ENCODE assay signal across 15 cellular contexts in genomic region chr21:31870472-31870871, GRCh38. TPM values are rescaled to one million over a fixed set of nuclear protein-coding genes. Genes with fewer than 3 reads are reported as not detected.
A peak's percentile ranks its signal among the peaks of the same experiment; 100 is the strongest.
DNase-seq lines count a peak whose midpoint lies in the region; ATAC-seq and TF ChIP-seq lines count a peak whose summit lies in the region.
"Had no signal": no experiment of that assay in that cellular context is flagged by ENCODE, and none has a peak within 500 bp of the region (broad histone marks: within the 10 kb centered on the region; RNA-seq: fewer than 3 reads in every experiment).

No MANE protein-coding gene starts in this region.

- peaks cover 41% of the 10 kb centered on the region for H3K4me1 Mint-ChIP-seq in brain

- H3K27ac Mint-ChIP-seq in brain, result peak overlapping the region; percentile 39 to 67 (median 59)
- H3K27ac Mint-ChIP-seq: B cell; CD4-positive, alpha-beta T cell; GM23338; H9 had no signal

- no peak overlapping the region for H2AFZ ChIP-seq in osteoblast (ENCODE audit: low read length)
- no peak overlapping the region for H2AFZ ChIP-seq in neuronal stem cell (ENCODE audit: low read length)
- H2AFZ ChIP-seq: GM23338 had no signal

- H3K27me3 ChIP-seq in osteoblast (ENCODE audit: insufficient read depth, low read length), result peaks cover 39% of the 10 kb centered on the region
- no peaks in the 10 kb centered on the region for H3K27me3 ChIP-seq in neuronal stem cell (ENCODE audit: control insufficient read depth in 3 of 3, insufficient read depth in 3 of 3, low read depth in 1 of 3, low read length in 3 of 3)

- H3K4me2 ChIP-seq in osteoblast (ENCODE audit: insufficient read depth, low read length) (no peak overlapping the region), neuronal stem cell (ENCODE audit: insufficient read depth, low read length, poor library complexity, severe bottlenecking) (no peak overlapping the region)
- H3K4me2 ChIP-seq: GM23338 had no signal

- H3K23ac ChIP-seq in neuronal stem cell (ENCODE audit: low read depth, low read length, poor library complexity), result no peak overlapping the region

- WGBS in neuronal stem cell (ENCODE audit: extremely low coverage in 2 of 2, insufficient read length in 2 of 2, insufficient replicate concordance in 1 of 2), 2 donors, result no CpG with 5 or more reads among the region's 6 CpGs

- no peak overlapping the region for H4K91ac ChIP-seq in neuronal stem cell (ENCODE audit: low read depth, low read length, poor library complexity)

- no peaks in the 10 kb centered on the region for H3K9me3 ChIP-seq in osteoblast (ENCODE audit: low read depth, low read length)
- H3K9me3 ChIP-seq in neuronal stem cell (replicated peaks in 1 of 2; ENCODE audit: control insufficient read depth in 2 of 2, insufficient read depth in 1 of 2, low read depth in 1 of 2, low read length in 2 of 2), result peaks cover 0 to 10% of the 10 kb centered on the region in 2 donors

- peaks cover 10% of the 10 kb centered on the region for H3K27me3 Mint-ChIP-seq in brain

- H2BK5ac ChIP-seq in neuronal stem cell (ENCODE audit: low read length), result no peak overlapping the region

- H2BK12ac ChIP-seq in neuronal stem cell (ENCODE audit: low read length), result no peak overlapping the region

- H3K4me1 ChIP-seq in osteoblast (ENCODE audit: insufficient read depth, low read length) (no peaks in the 10 kb centered on the region), neuronal stem cell (ENCODE audit: control insufficient read depth in 2 of 2, insufficient read depth in 1 of 2, low read depth in 1 of 2, low read length in 2 of 2) (peaks cover 11 to 13% of the 10 kb centered on the region in 2 donors)

- no peak overlapping the region for H2BK120ac ChIP-seq in neuronal stem cell (ENCODE audit: low read depth, low read length)

- ATAC-seq in GM21526 (IDR thresholded peaks at IDR 0.05; ENCODE audit: low FRiP score, unreplicated experiment) (no peak), left colon (no peak)
- ATAC-seq: GM23338 had no signal

- no peak overlapping the region for H3K4me3 ChIP-seq in osteoblast (ENCODE audit: insufficient read depth, low read length)
- no peak overlapping the region for H3K4me3 ChIP-seq in neuronal stem cell (ENCODE audit: low read length in 2 of 2)
- H3K4me3 ChIP-seq: GM23338 had no signal

- TF ChIP-seq CTCF in brain (conservative IDR thresholded peaks at IDR 0.05), result no peak
- TF ChIP-seq CTCF in osteoblast (IDR thresholded peaks at IDR 0.05; ENCODE audit: extremely low read depth, low read depth, low read length), result no peak

- H3K9me3 Mint-ChIP-seq in brain, result no peaks in the 10 kb centered on the region
- H3K9me3 Mint-ChIP-seq: CD4-positive, alpha-beta T cell had no signal

- H3K18ac ChIP-seq in neuronal stem cell (ENCODE audit: low read length), result no peak overlapping the region

- intact Hi-C loops in left colon (cut with DNase I, micrococcal nuclease), result no loop called here

- H3K79me1 ChIP-seq in neuronal stem cell (ENCODE audit: low read depth, low read length), result peaks cover 6% of the 10 kb centered on the region

- H3K36me3 Mint-ChIP-seq in brain, result no peaks in the 10 kb centered on the region

- no peak overlapping the region for H4K8ac ChIP-seq in neuronal stem cell (ENCODE audit: low read depth, low read length)

- no peak overlapping the region for H3K4ac ChIP-seq in neuronal stem cell (ENCODE audit: low read length)

- H3K14ac ChIP-seq in neuronal stem cell (ENCODE audit: low read length), result no peak overlapping the region

- H3K27ac ChIP-seq in osteoblast (ENCODE audit: low read depth, low read length) (no peak overlapping the region), neuronal stem cell (replicated peaks; ENCODE audit: low read length) (no peak overlapping the region)

- H3K9ac ChIP-seq in neuronal stem cell (ENCODE audit: low read depth, low read length, poor library complexity), result no peak overlapping the region

- no peaks in the 10 kb centered on the region for H3K36me3 ChIP-seq in osteoblast (ENCODE audit: insufficient read depth, low read length)
- H3K36me3 ChIP-seq in neuronal stem cell (replicated peaks in 1 of 2; ENCODE audit: control insufficient read depth in 2 of 2, insufficient read depth in 2 of 2, low read length in 2 of 2), result peaks cover 0 to 10% of the 10 kb centered on the region in 2 donors

- H2BK15ac ChIP-seq in neuronal stem cell (ENCODE audit: low read length), result no peak overlapping the region

- H3K4me3 Mint-ChIP-seq in brain, result peak overlapping the region; percentile 12 to 79 (median 41)
- H3K4me3 Mint-ChIP-seq: B cell; CD4-positive, alpha-beta T cell; GM23338; H9 had no signal

- no peak overlapping the region for H2AK5ac ChIP-seq in neuronal stem cell (ENCODE audit: low read depth, low read length)

- DNase-seq in NCI-H69 (lab: John Stamatoyannopoulos, UW) (peak; percentile 25), mesenteric fat pad (ENCODE audit: low spot score) (peak; percentile 60), osteoblast (ENCODE audit: insufficient read length, low spot score, missing footprints) (peak; percentile 79), left colon (no peak), neuronal stem cell (ENCODE audit: low spot score) (no peak), NCI-H187 (lab: John Stamatoyannopoulos, UW) (no peak)
- DNase-seq: C1 segment of cervical spinal cord; Calu3; CD4-positive, alpha-beta T cell; H9 had no signal

- no peaks in the 10 kb centered on the region for H3K79me2 ChIP-seq in osteoblast (ENCODE audit: insufficient read depth, low read length)

- no peaks in the 10 kb centered on the region for H4K20me1 ChIP-seq in osteoblast (ENCODE audit: insufficient read depth, low read length)

RNA-seq across cellular contexts. Expression of gene HUNK, which starts 2.3 kb away (rescaled TPM):
- polyA plus RNA-seq in brain (ENCODE audit: insufficient read depth, low read depth, low replicate concordance), result 10.6 TPM
- total RNA-seq in mesenteric fat pad (0.55 TPM), osteoblast (under 0.01 TPM in 2 replicates), left colon (1 to 10 TPM; 7.1 to 9.0 TPM)
- polyA plus RNA-seq in neuronal stem cell (2013, experiment 1 of 2), result 5.4 TPM
- 5.4 TPM for polyA plus RNA-seq in neuronal stem cell (2013, experiment 2 of 2)
- total RNA-seq: CD4-positive, alpha-beta T cell; HT1080 had no signal

Comparison
In these comparisons a context has a peak if more than half of its experiments do, and no peak if none do; other contexts are left out.
1. DNase-seq: peak in NCI-H69 (single experiment), mesenteric fat pad (single experiment) and osteoblast (single experiment); none in left colon (0 of 2), neuronal stem cell (single experiment) and NCI-H187 (0 of 2).